Comparison of ENCODE assay signal across 19 cellular contexts in the genomic region with DNA sequence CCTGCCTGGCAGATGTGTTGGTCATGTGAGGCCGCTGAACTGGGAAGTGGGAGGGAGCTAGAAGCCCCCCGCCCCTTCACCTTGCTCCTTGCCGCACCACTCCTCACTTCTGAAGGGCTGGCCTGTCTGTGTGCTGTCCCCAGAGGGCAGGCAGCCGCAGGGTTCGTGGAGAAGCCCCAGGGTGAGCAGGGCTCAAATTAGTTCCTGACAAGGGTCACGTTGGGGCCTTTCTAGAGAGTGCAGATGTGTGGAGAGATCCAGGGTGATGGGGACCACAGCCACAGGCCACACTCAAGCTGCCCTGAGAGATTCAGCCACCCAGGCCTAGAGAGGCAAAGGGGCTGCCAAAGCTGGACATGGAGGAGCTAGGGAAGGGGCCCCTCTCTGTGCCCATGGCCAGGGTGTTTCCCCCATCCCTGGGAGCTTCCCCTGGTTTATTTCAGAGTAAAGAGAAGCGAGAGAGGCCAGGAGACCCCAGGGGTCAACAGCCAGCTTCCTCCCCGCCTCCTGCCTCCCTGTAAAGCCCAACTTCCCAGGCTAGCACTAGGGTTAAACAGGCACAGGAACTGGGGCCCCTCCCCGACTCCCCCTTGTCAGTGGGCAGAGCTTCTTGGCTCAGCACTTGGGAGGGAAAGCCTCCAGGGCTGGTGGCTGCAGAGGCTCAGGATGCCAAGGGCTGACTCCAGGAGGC. TPM values are rescaled to one million over a fixed set of nuclear protein-coding genes. Genes with fewer than 3 reads are reported as not detected.
A peak's percentile ranks its signal among the peaks of the same experiment; 100 is the strongest.
DNase-seq lines count a peak whose midpoint lies in the region; ATAC-seq, FAIRE-seq and TF ChIP-seq lines count a peak whose summit lies in the region.
"Had no signal": no experiment of that assay in that cellular context is flagged by ENCODE, and none has a peak within 500 bp of the region (broad histone marks: within the 10 kb centered on the region; RNA-seq: fewer than 3 reads in every experiment).

No MANE protein-coding gene starts in this region.

- no peaks in the 10 kb centered on the region for H3K27me3 Mint-ChIP-seq in osteocyte (ENCODE audit: unreplicated experiment)
- H3K27me3 Mint-ChIP-seq: activated CD4-positive, alpha-beta T cell treated with anti-CD3 and anti-CD28 coated beads, Interleukin-2, amount 10 ng/mL, durations not matched to agents 7 days and 5 days had no signal

- H3K27me3 ChIP-seq in GM12878 (replicated peaks in 1 of 2; ENCODE audit: control insufficient read depth in 2 of 2, insufficient read depth in 2 of 2, low read length in 1 of 2), result no peaks in the 10 kb centered on the region
- no peaks in the 10 kb centered on the region for H3K27me3 ChIP-seq in small intestine (ENCODE audit: control insufficient read depth in 2 of 2, insufficient read depth in 2 of 2, low read length in 2 of 2)
- H3K27me3 ChIP-seq: brain microvascular endothelial cell, tibial nerve had no signal

- H3K79me2 ChIP-seq in GM12878 (ENCODE audit: control insufficient read depth, insufficient read depth, low read length), result no peaks in the 10 kb centered on the region

- no TSS peak for BruUV-seq in GM12878 (replicated peaks; lab: Mats Ljungman, UMichigan)

- TF ChIP-seq POLR2A in GM12878 (IDR thresholded peaks at IDR 0.05; ENCODE audit: low read depth, low read length), result no peak

- FAIRE-seq in GM12878 (lab: Jason Lieb, UNC) (no peak), small intestine (lab: Jason Lieb, UNC) (no peak)
- FAIRE-seq: frontal cortex had no signal

- in situ Hi-C loops in GM13976 (cut with MboI; ENCODE audit: low sequenced_read_pairs, unreplicated experiment), result loop anchor here (25.0 kb wide), 1 partner anchor 347 kb away; no protein-coding TSS in a partner anchor
- in situ Hi-C loops in GM12878 (cut with MboI), result loop anchor here (10.0 kb wide), 1 partner anchor 355 kb away; no protein-coding TSS in a partner anchor

- intact Hi-C loops in GM12878 (cut with micrococcal nuclease; ENCODE audit: unreplicated experiment), result no loop called here

- no peak for TF ChIP-seq EP300 in GM12878 (IDR thresholded peaks at IDR 0.05; ENCODE audit: borderline replicate concordance in 1 of 2, control insufficient read depth in 1 of 2, low read depth in 2 of 2, low read length in 2 of 2)

- TF ChIP-seq RAD21 in GM12878 (IDR thresholded peaks at IDR 0.05; ENCODE audit: insufficient read depth, low read depth, low read length), result no peak

- H3K4me3 ChIP-seq in GM12878 (no peak overlapping the region), small intestine (ENCODE audit: low read depth in 1 of 2, low read length in 2 of 2) (no peak overlapping the region)
- H3K4me3 ChIP-seq: skin epidermis, tibial nerve had no signal

- 33% methylated on average over 9 of the region's 9 CpGs for WGBS in GM12878 (ENCODE audit: insufficient coverage, insufficient replicate concordance, low lambda C conversion rate, missing lambda C conversion rate)
- 76 to 86% (median 81%) methylated on average over 9 of the region's 9 CpGs for WGBS in small intestine, 3 donors

- TF ChIP-seq CTCF in GM13976 (IDR thresholded peaks at IDR 0.05; ENCODE audit: borderline replicate concordance, control extremely low read depth, extremely low read depth, insufficient read depth, missing control alignments) (no peak), GM12878 (IDR thresholded peaks at IDR 0.05 in 2 of 3, conservative IDR thresholded peaks at IDR 0.05 in 1 of 3; ENCODE audit: control insufficient read depth in 2 of 3, extremely low read depth in 1 of 3, insufficient read depth in 1 of 3, low read depth in 3 of 3, low read length in 3 of 3) (0 out of 6 replicates have a peak, but pooled peaks of 1 of the 3 experiments have one; percentile 7), osteocyte (IDR thresholded peaks at IDR 0.05) (no peak)

- RAD21 ChIA-PET in GM12878 (lab: Charles Lee; ENCODE audit: unreplicated experiment), result interaction anchor here (0.7 to 1.5 kb wide), 5 partner anchors 49 to 130 kb away, joined by 3 to 5 read pairs (median 3); partner anchors contain the start of gene DEGS2

- SMC1A ChIA-PET in GM12878 (lab: Charles Lee; ENCODE audit: uncharacterized antibody, unreplicated experiment), result interaction anchor here (0.9 to 1.8 kb wide), 2 partner anchors 12 to 87 kb away, joined by 3 to 9 read pairs; no protein-coding TSS in a partner anchor

- no peak overlapping the region for H3K4me3 Mint-ChIP-seq in osteocyte (ENCODE audit: unreplicated experiment)
- H3K4me3 Mint-ChIP-seq: activated CD4-positive, alpha-beta T cell treated with anti-CD3 and anti-CD28 coated beads, Interleukin-2, amount 10 ng/mL, durations not matched to agents 7 days and 5 days had no signal

- no peaks in the 10 kb centered on the region for H4K20me1 ChIP-seq in GM12878 (ENCODE audit: control insufficient read depth, insufficient read depth)

- POLR2A ChIA-PET in GM12878 (lab: Charles Lee), result interaction anchor here (0.5 to 0.8 kb wide), 2 partner anchors 46 to 48 kb away, joined by 3 to 4 read pairs; no protein-coding TSS in a partner anchor

- H3K9me3 ChIP-seq in GM12878 (replicated peaks; ENCODE audit: control insufficient read depth, insufficient read depth, low read length), result no peaks in the 10 kb centered on the region
- no peaks in the 10 kb centered on the region for H3K9me3 ChIP-seq in small intestine (ENCODE audit: control insufficient read depth, low read depth)
- H3K9me3 ChIP-seq: tibial nerve had no signal

- no peaks in the 10 kb centered on the region for H3K36me3 ChIP-seq in GM12878 (ENCODE audit: control insufficient read depth in 2 of 2, insufficient read depth in 2 of 2, low read length in 1 of 2)
- H3K36me3 ChIP-seq in small intestine (ENCODE audit: control insufficient read depth in 2 of 2, insufficient read depth in 2 of 2, low read length in 2 of 2), result peaks cover 0 to 2% of the 10 kb centered on the region in 2 donors

- no peak overlapping the region for H2AFZ ChIP-seq in GM12878 (ENCODE audit: control insufficient read depth, low read depth, low read length)

- CTCF ChIA-PET in GM12878 (lab: Yijun Ruan, JAX), result interaction anchor here (0.9 to 2.4 kb wide), 7 partner anchors 8 to 355 kb away, joined by 3 to 12 read pairs (median 4); no protein-coding TSS in a partner anchor

- peak overlapping the region; percentile 54 for H3K27ac Mint-ChIP-seq in osteocyte (ENCODE audit: unreplicated experiment)
- H3K27ac Mint-ChIP-seq: activated CD4-positive, alpha-beta T cell treated with anti-CD3 and anti-CD28 coated beads, Interleukin-2, amount 10 ng/mL, durations not matched to agents 7 days and 5 days had no signal

- H3K27ac ChIP-seq in GM12878 (ENCODE audit: control insufficient read depth, insufficient read depth) (no peak overlapping the region), small intestine (ENCODE audit: low read depth in 1 of 2, low read length in 1 of 2) (no peak overlapping the region)
- H3K27ac ChIP-seq: brain microvascular endothelial cell, epithelial cell of prostate had no signal

- peaks cover 5% of the 10 kb centered on the region for H3K36me3 Mint-ChIP-seq in osteocyte (ENCODE audit: unreplicated experiment)
- H3K36me3 Mint-ChIP-seq: activated naive CD4-positive, alpha-beta T cell treated with anti-CD3 and anti-CD28 coated beads, Interleukin-2, amount 50 U/mL, for 72 hours had no signal

- ATAC-seq in GM12878 (no peak), HG02885 (IDR thresholded peaks at IDR 0.05; ENCODE audit: poor library complexity, unreplicated experiment) (no peak), GM18909 (IDR thresholded peaks at IDR 0.05; ENCODE audit: poor library complexity, unreplicated experiment) (no peak)
- ATAC-seq: activated naive CD4-positive, alpha-beta T cell treated with anti-CD3 and anti-CD28 coated beads, Interleukin-2, amount 50 U/mL, for 72 hours had no signal

- no peaks in the 10 kb centered on the region for H3K9me3 Mint-ChIP-seq in osteocyte (ENCODE audit: unreplicated experiment)
- H3K9me3 Mint-ChIP-seq: activated CD4-positive, alpha-beta T cell treated with anti-CD3 and anti-CD28 coated beads, Interleukin-2, amount 10 ng/mL, durations not matched to agents 7 days and 5 days; activated naive CD4-positive, alpha-beta T cell treated with anti-CD3 and anti-CD28 coated beads, Interleukin-2, amount 50 U/mL, for 72 hours had no signal

- no peak overlapping the region for H3K9ac ChIP-seq in GM12878 (ENCODE audit: control insufficient read depth, insufficient read depth, low read length)

- H3K4me1 ChIP-seq in GM12878 (ENCODE audit: control insufficient read depth, insufficient read depth, low read length), result no peaks in the 10 kb centered on the region
- no peaks in the 10 kb centered on the region for H3K4me1 ChIP-seq in small intestine (ENCODE audit: control insufficient read depth in 2 of 2, insufficient read depth in 1 of 2, low read depth in 1 of 2, low read length in 1 of 2)

- DNase-seq in D341Med (ENCODE audit: low spot score) (peak; percentile 26), GM13976 (ENCODE audit: low spot score) (peak; percentile 36), GM12878 (ENCODE audit: low read depth, low spot score) (no peak), osteocyte (ENCODE audit: extremely low spot score, unreplicated experiment) (no peak), small intestine (no peak)
- DNase-seq: activated CD4-positive, alpha-beta T cell treated with anti-CD3 and anti-CD28 coated beads, Interleukin-2, amount 10 ng/mL, durations not matched to agents 7 days and 5 days; brain microvascular endothelial cell; dermis blood vessel endothelial cell; NCI-H2081 treated with DMSO at 0.1 percent for 48 hours; T1000 had no signal

- no peak overlapping the region for H3K4me2 ChIP-seq in GM12878 (ENCODE audit: control insufficient read depth, insufficient read depth)

- peaks cover 34% of the 10 kb centered on the region for H3K4me1 Mint-ChIP-seq in osteocyte (ENCODE audit: unreplicated experiment)

RNA-seq across cellular contexts. Expression of gene SLC25A29, which starts 16.2 kb away (rescaled TPM):
- total RNA-seq in GM12878 (2013; cell fraction: nucleolus; rRNA removed), result 131 and 162 TPM in 2 replicates
- total RNA-seq in GM12878 (2014; rRNA removed) (10.3 and 12.1 TPM in 2 replicates), GM12878 (2014; rRNA removed; fragmentation: Illumina TruSeq; extraction: Trizol) (3.3 and 3.6 TPM in 2 replicates), GM12878 (2021) (11.6 and 12.3 TPM in 2 replicates), osteocyte (57.0 and 58.8 TPM in 2 replicates)
- 2.8 TPM for polyA plus RNA-seq in GM12878 (2011; ENCODE audit: low read depth)
- polyA plus RNA-seq in GM12878 (2011; rRNA removed) (6.2 and 11.5 TPM in 2 replicates), GM12878 (2014; fragmentation: Illumina TruSeq; extraction: Trizol) (2.0 and 3.4 TPM in 2 replicates), GM12878 (2014; fragmentation: Nextera tagmentation; extraction: Ambion mirVana) (under 1 TPM in 1 of 2 experiments, not detected in 1; 0.42 TPM), GM12878 (2014; rRNA removed) (13.3 and 15.9 TPM in 2 replicates), GM12878 (2016; fragmentation: Nextera tagmentation; extraction: Ambion mirVana) (1 to 10 TPM; 4.0 TPM), small intestine (10 to 100 TPM in 1 of 3 donors, 1 to 10 TPM in 2; 8.3 to 32.7 (median 10.0) TPM)
- 12.2 and 21.9 TPM in 2 replicates for polyA plus RNA-seq in GM12878 (2011; cell fraction: cytosol; rRNA removed)
- polyA plus RNA-seq in GM12878 (2011; cell fraction: nucleus; rRNA removed), result 94.5 and 119 TPM in 2 replicates
- polyA plus RNA-seq in GM12878 (2012), result 8.5 and 9.8 TPM in 2 replicates
- 1.6 and 5.5 TPM in 2 replicates for polyA minus RNA-seq in GM12878 (2011; rRNA and poly(A)+ RNA removed)
- polyA minus RNA-seq in GM12878 (2011; cell fraction: cytosol; rRNA and poly(A)+ RNA removed), result 1.8 and 4.8 TPM in 2 replicates
- 10.3 and 12.6 TPM in 2 replicates for polyA minus RNA-seq in GM12878 (2011; cell fraction: nucleus; rRNA and poly(A)+ RNA removed)

RNA-seq across cellular contexts. Expression of gene SLC25A47, which starts 33.1 kb away (rescaled TPM):
- total RNA-seq in GM12878 (2013; cell fraction: nucleolus; rRNA removed), result not detected in 2 replicates
- total RNA-seq in GM12878 (2014; rRNA removed) (not detected in 2 replicates), GM12878 (2014; rRNA removed; fragmentation: Illumina TruSeq; extraction: Trizol) (not detected in 2 replicates), GM12878 (2021) (not detected in 2 replicates), osteocyte (not detected in 2 replicates)
- not detected for polyA plus RNA-seq in GM12878 (2011; ENCODE audit: low read depth)
- polyA plus RNA-seq in GM12878 (2011; rRNA removed) (not detected in 2 replicates), GM12878 (2014; fragmentation: Illumina TruSeq; extraction: Trizol) (not detected in 2 replicates), GM12878 (2014; fragmentation: Nextera tagmentation; extraction: Ambion mirVana) (not detected), GM12878 (2014; rRNA removed) (0.14 TPM in 1 of 2 replicates, not detected in the other), GM12878 (2016; fragmentation: Nextera tagmentation; extraction: Ambion mirVana) (not detected), small intestine (1 to 10 TPM in 2 of 3 donors, under 1 TPM in 1; 0.54 to 1.6 (median 1.1) TPM)
- 0.03 TPM in 1 of 2 replicates, not detected in the other for polyA plus RNA-seq in GM12878 (2011; cell fraction: cytosol; rRNA removed)
- polyA plus RNA-seq in GM12878 (2011; cell fraction: nucleus; rRNA removed), result 0.09 TPM in 1 of 2 replicates, not detected in the other
- polyA plus RNA-seq in GM12878 (2012), result not detected in 2 replicates
- not detected in 2 replicates for polyA minus RNA-seq in GM12878 (2011; rRNA and poly(A)+ RNA removed)
- polyA minus RNA-seq in GM12878 (2011; cell fraction: cytosol; rRNA and poly(A)+ RNA removed), result not detected in 2 replicates
- not detected in 2 replicates for polyA minus RNA-seq in GM12878 (2011; cell fraction: nucleus; rRNA and poly(A)+ RNA removed)
- total RNA-seq: activated CD4-positive, alpha-beta T cell treated with anti-CD3 and anti-CD28 coated beads, Interleukin-2, amount 10 ng/mL, durations not matched to agents 7 days and 5 days; dermis blood vessel endothelial cell; frontal cortex; lower leg skin; myocyte had no signal

RNA-seq across cellular contexts. Expression of gene YY1, which starts 51.1 kb away (rescaled TPM):
- total RNA-seq in GM12878 (2013; cell fraction: nucleolus; rRNA removed), result 61.9 and 62.1 TPM in 2 replicates
- total RNA-seq in GM12878 (2014; rRNA removed) (34.2 and 35.3 TPM in 2 replicates), GM12878 (2014; rRNA removed; fragmentation: Illumina TruSeq; extraction: Trizol) (42.7 and 44.8 TPM in 2 replicates), GM12878 (2021) (74.0 and 77.2 TPM in 2 replicates), osteocyte (70.0 and 77.2 TPM in 2 replicates)
- polyA plus RNA-seq in GM12878 (2011; ENCODE audit: low read depth), result 17.9 TPM
- polyA plus RNA-seq in GM12878 (2011; rRNA removed) (52.0 and 75.3 TPM in 2 replicates), GM12878 (2014; fragmentation: Illumina TruSeq; extraction: Trizol) (49.4 and 58.5 TPM in 2 replicates), GM12878 (2014; fragmentation: Nextera tagmentation; extraction: Ambion mirVana) (10 to 100 TPM; 23.7 to 46.4 TPM), GM12878 (2014; rRNA removed) (23.5 and 24.4 TPM in 2 replicates), GM12878 (2016; fragmentation: Nextera tagmentation; extraction: Ambion mirVana) (10 to 100 TPM; 32.7 to 35.0 TPM), small intestine (10 to 100 TPM; 24.0 to 27.9 (median 27.5) TPM)
- polyA plus RNA-seq in GM12878 (2011; cell fraction: cytosol; rRNA removed), result 23.8 and 29.4 TPM in 2 replicates
- polyA plus RNA-seq in GM12878 (2011; cell fraction: nucleus; rRNA removed), result 27.5 and 27.6 TPM in 2 replicates
- 34.6 and 44.3 TPM in 2 replicates for polyA plus RNA-seq in GM12878 (2012)
- polyA minus RNA-seq in GM12878 (2011; rRNA and poly(A)+ RNA removed), result 29.7 and 39.0 TPM in 2 replicates
- 12.2 and 23.7 TPM in 2 replicates for polyA minus RNA-seq in GM12878 (2011; cell fraction: cytosol; rRNA and poly(A)+ RNA removed)
- 12.7 and 20.0 TPM in 2 replicates for polyA minus RNA-seq in GM12878 (2011; cell fraction: nucleus; rRNA and poly(A)+ RNA removed)

Comparison
In these comparisons a context has a peak if more than half of its experiments do, and no peak if none do; other contexts are left out.
1. DNase-seq: peak in D341Med (single experiment) and GM13976 (single experiment); none in GM12878 (single experiment), osteocyte (single experiment) and small intestine (single experiment).